Comparison of ENCODE assay signal across 18 cellular contexts in genomic region chr18:56738184-56738583, GRCh38.
DNase-seq lines count a peak whose midpoint lies in the region; ATAC-seq and TF ChIP-seq lines count a peak whose summit lies in the region.
"Had no signal": no experiment of that assay in that cellular context is flagged by ENCODE, and none has a peak within 500 bp of the region (broad histone marks: within the 10 kb centered on the region; RNA-seq: fewer than 3 reads in every experiment).

No MANE protein-coding gene starts in this region.

- no peak for TF ChIP-seq CTCF in ovary (IDR thresholded peaks at IDR 0.05)

- no peak overlapping the region for H2BK15ac ChIP-seq in mesendoderm (replicated peaks; ENCODE audit: low read depth)

- H3K27me3 ChIP-seq in mesendoderm (ENCODE audit: insufficient read depth, low read length, poor library complexity) (no peaks in the 10 kb centered on the region), ovary (no peaks in the 10 kb centered on the region)
- H3K27me3 ChIP-seq: BLaER1 had no signal

- no peak for ATAC-seq in GM21786 (IDR thresholded peaks at IDR 0.05; ENCODE audit: unreplicated experiment)
- ATAC-seq: A549, GM12878, GM23338 had no signal

- WGBS in mesendoderm (ENCODE audit: extremely low coverage, insufficient coverage, low lambda C conversion rate), result no CpG with 5 or more reads among the region's 5 CpGs
- 92 to 94% (median 92%) methylated on average over 5 of the region's 5 CpGs for WGBS in ovary, 3 donors

- H3K4me1 ChIP-seq in mesendoderm (ENCODE audit: control insufficient read depth, low read depth, low read length) (no peaks in the 10 kb centered on the region), ovary (ENCODE audit: insufficient read depth) (no peaks in the 10 kb centered on the region)
- H3K4me1 ChIP-seq: A549, BLaER1 had no signal

- no peaks in the 10 kb centered on the region for H3K79me2 ChIP-seq in mesendoderm (ENCODE audit: control insufficient read depth, insufficient read depth, low read length)

- H3K4ac ChIP-seq in mesendoderm (ENCODE audit: low read depth, low read length), result no peak overlapping the region

- no peak overlapping the region for H3K4me3 ChIP-seq in mesendoderm (ENCODE audit: low read length)
- no peak overlapping the region for H3K4me3 ChIP-seq in ovary
- H3K4me3 ChIP-seq: A549, BLaER1, GM12878, GM23338 had no signal

- no peak overlapping the region for H3K23ac ChIP-seq in mesendoderm (ENCODE audit: low read length)

- no peak overlapping the region for H3K4me2 ChIP-seq in mesendoderm (ENCODE audit: low read length)
- H3K4me2 ChIP-seq: A549, BLaER1, GM23338 had no signal

- no peak overlapping the region for H2BK5ac ChIP-seq in mesendoderm (ENCODE audit: low read length)

- H2BK120ac ChIP-seq in mesendoderm (ENCODE audit: low read depth, low read length), result no peak overlapping the region

- no peak overlapping the region for H4K8ac ChIP-seq in mesendoderm (ENCODE audit: low read depth, low read length)

- H3K18ac ChIP-seq in mesendoderm (ENCODE audit: low read length), result no peak overlapping the region

- H2AK5ac ChIP-seq in mesendoderm (ENCODE audit: low read length), result no peak overlapping the region

- H3K56ac ChIP-seq in mesendoderm (ENCODE audit: low read length), result no peak overlapping the region

- TF ChIP-seq EP300 in ovary (IDR thresholded peaks at IDR 0.05), result no peak

- TF ChIP-seq POLR2A in ovary (IDR thresholded peaks at IDR 0.05), result no peak

- H4K5ac ChIP-seq in mesendoderm (ENCODE audit: low read length), result no peak overlapping the region

- no peaks in the 10 kb centered on the region for H3K9me3 ChIP-seq in ovary
- H3K9me3 ChIP-seq: A549, BLaER1 had no signal

- intact Hi-C loops in ovary (cut with DNase I), result no loop called here

- no peak overlapping the region for H3K9ac ChIP-seq in mesendoderm (ENCODE audit: low read length)
- H3K9ac ChIP-seq: BLaER1 had no signal

- H3K27ac ChIP-seq in mesendoderm (ENCODE audit: low read depth, low read length) (no peak overlapping the region), ovary (no peak overlapping the region)
- H3K27ac ChIP-seq: 22Rv1, A549, BLaER1 had no signal

- H3K36me3 ChIP-seq in mesendoderm (ENCODE audit: control insufficient read depth, insufficient read depth, low read length), result no peaks in the 10 kb centered on the region
- H3K36me3 ChIP-seq in ovary, result no peaks in the 10 kb centered on the region
- H3K36me3 ChIP-seq: BLaER1 had no signal

- peak; percentile 38 for DNase-seq in NCI-H82 (lab: John Stamatoyannopoulos, UW)
- no peak for DNase-seq in NCI-H82 treated with DMSO at 0.1 percent for 48 hours (lab: John Stamatoyannopoulos, UW; ENCODE audit: unreplicated experiment)
- DNase-seq in NCI-H69 (lab: John Stamatoyannopoulos, UW), result peak; percentile 19
- DNase-seq in mesendoderm, result peak; percentile 13
- DNase-seq in SKM-1 (lab: John Stamatoyannopoulos, UW; ENCODE audit: unreplicated experiment), result no peak
- DNase-seq in OCI-M2 (lab: John Stamatoyannopoulos, UW; ENCODE audit: unreplicated experiment), result no peak
- DNase-seq in ovary, result no peak
- DNase-seq: AML-193; CD4-positive, alpha-beta memory T cell; DMS153; DMS79 treated with DMSO at 0.1 percent for 48 hours; HCEC 1CT had no signal

- no peaks in the 10 kb centered on the region for H3K79me1 ChIP-seq in mesendoderm (ENCODE audit: low read length)

Comparison
In these comparisons a context has a peak if more than half of its experiments do, and no peak if none do; other contexts are left out.
1. DNase-seq: peak in NCI-H82 (single experiment), NCI-H69 (single experiment) and mesendoderm (single experiment); none in NCI-H82 treated with DMSO at 0.1 percent for 48 hours (single experiment), SKM-1 (single experiment), OCI-M2 (single experiment) and ovary (0 of 5).